9 cellular contexts compared by ENCODE assay signal in the genomic region with DNA sequence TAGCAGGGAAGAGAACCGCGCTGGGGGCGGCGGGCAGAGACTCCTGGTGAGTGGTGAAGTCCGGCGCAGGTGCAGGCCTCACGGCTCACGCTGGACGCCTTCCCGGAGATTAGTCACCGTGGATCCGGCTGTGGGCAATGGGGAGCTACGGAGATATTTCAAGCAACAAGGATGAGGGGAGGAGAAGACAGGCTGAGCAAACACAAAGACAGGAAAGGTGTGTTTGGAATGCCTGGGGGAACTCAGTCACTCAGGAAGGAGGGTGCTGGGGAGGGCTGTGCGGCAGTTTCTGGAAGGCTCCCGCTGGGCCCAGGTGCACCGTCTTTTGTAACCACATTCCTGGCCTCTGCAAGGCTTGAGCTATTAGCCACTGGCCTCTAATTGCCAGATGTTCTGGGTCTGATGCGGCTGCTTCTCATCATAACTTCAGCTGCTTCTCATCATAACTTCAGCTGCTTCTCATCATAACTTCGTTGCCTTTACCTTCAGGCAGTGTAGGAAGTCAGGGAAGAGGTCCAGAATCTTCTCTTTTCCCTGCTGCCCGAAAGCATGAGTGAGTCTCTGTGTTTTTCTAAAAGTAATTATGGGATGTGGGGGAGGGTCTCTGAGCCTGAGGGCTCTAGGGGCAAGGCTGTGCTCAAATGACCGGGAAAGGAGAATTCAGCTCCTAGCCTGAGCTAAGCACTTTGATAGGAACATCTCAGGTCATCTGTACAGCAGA.
DNase-seq lines count a peak whose midpoint lies in the region; ATAC-seq and TF ChIP-seq lines count a peak whose summit lies in the region.
"Had no signal": no experiment of that assay in that cellular context is flagged by ENCODE, and none has a peak within 500 bp of the region (broad histone marks: within the 10 kb centered on the region; RNA-seq: fewer than 3 reads in every experiment).

No MANE protein-coding gene starts in this region.

- H3K4me3 ChIP-seq in body of pancreas: no peak overlapping the region
- H3K4me3 ChIP-seq: cardiac muscle cell had no signal

- TF ChIP-seq POLR2A in body of pancreas (IDR thresholded peaks at IDR 0.05): no peak

- peak overlapping the region; percentile 69 for H3K27ac Mint-ChIP-seq in osteocyte (ENCODE audit: unreplicated experiment)

- intact Hi-C loops in body of pancreas (cut with DNase I): no loop called here

- H3K27ac ChIP-seq in body of pancreas: no peak overlapping the region
- H3K27ac ChIP-seq: cardiac muscle cell had no signal

- peaks cover 30% of the 10 kb centered on the region for H3K4me1 Mint-ChIP-seq in osteocyte (ENCODE audit: unreplicated experiment)

- H3K9me3 ChIP-seq in ES-I3 (ENCODE audit: control insufficient read depth, insufficient read depth, low read length) (no peaks in the 10 kb centered on the region), body of pancreas (peaks cover 0 to 6% (median 0%) of the 10 kb centered on the region in 3 donors)

- no peak for ATAC-seq in body of pancreas

- no peak overlapping the region for H3K4me3 Mint-ChIP-seq in osteocyte (ENCODE audit: unreplicated experiment)

- H3K27me3 ChIP-seq in body of pancreas: no peaks in the 10 kb centered on the region
- H3K27me3 ChIP-seq: cardiac muscle cell had no signal

- H3K27me3 Mint-ChIP-seq in osteocyte (ENCODE audit: unreplicated experiment): no peaks in the 10 kb centered on the region

- H3K4me1 ChIP-seq in ES-I3 (ENCODE audit: insufficient read depth, low read length): peaks cover 9% of the 10 kb centered on the region
- H3K4me1 ChIP-seq in body of pancreas: no peaks in the 10 kb centered on the region

- peak overlapping the region; percentile 42 for H3K9ac ChIP-seq in ES-I3 (ENCODE audit: low read depth, low read length)

- H3K9me3 Mint-ChIP-seq in osteocyte (ENCODE audit: unreplicated experiment): peaks cover 10% of the 10 kb centered on the region

- H3K36me3 ChIP-seq in ES-I3 (ENCODE audit: insufficient read depth, low read length): peaks cover 9% of the 10 kb centered on the region
- no peaks in the 10 kb centered on the region for H3K36me3 ChIP-seq in body of pancreas (replicated peaks in 1 of 2; ENCODE audit: insufficient read depth in 1 of 2, low read depth in 2 of 2)
- H3K36me3 ChIP-seq: cardiac muscle cell had no signal

- peak; percentile 67 for DNase-seq in RPMI8226
- DNase-seq in glomerular visceral epithelial cell (ENCODE audit: extremely low spot score): peak; percentile 89
- DNase-seq in osteocyte (ENCODE audit: extremely low spot score, unreplicated experiment): no peak
- no peak for DNase-seq in NCI-H1105 treated with DMSO at 0.1 percent for 48 hours (lab: John Stamatoyannopoulos, UW)
- DNase-seq in activated T-cell treated with anti-CD3 and anti-CD28 coated beads for 4 hours: no peak
- DNase-seq in body of pancreas: no peak
- no peak for DNase-seq in AG08396 (ENCODE audit: low spot score)

- WGBS in body of pancreas, 2 donors: 50 to 54% methylated on average over 20 of the region's 20 CpGs

- H3K36me3 Mint-ChIP-seq in osteocyte (ENCODE audit: unreplicated experiment): peaks cover 19% of the 10 kb centered on the region

- TF ChIP-seq CTCF in osteocyte (IDR thresholded peaks at IDR 0.05) (no peak), body of pancreas (IDR thresholded peaks at IDR 0.05) (no peak)

Comparison
In these comparisons a context has a peak if more than half of its experiments do, and no peak if none do; other contexts are left out.
1. DNase-seq: peak in RPMI8226 (single experiment) and glomerular visceral epithelial cell (single experiment); none in osteocyte (single experiment), NCI-H1105 treated with DMSO at 0.1 percent for 48 hours (single experiment), activated T-cell treated with anti-CD3 and anti-CD28 coated beads for 4 hours (single experiment), body of pancreas (0 of 4) and AG08396 (single experiment).